ENCODE assay signal across 1 cellular context in the genomic region with DNA sequence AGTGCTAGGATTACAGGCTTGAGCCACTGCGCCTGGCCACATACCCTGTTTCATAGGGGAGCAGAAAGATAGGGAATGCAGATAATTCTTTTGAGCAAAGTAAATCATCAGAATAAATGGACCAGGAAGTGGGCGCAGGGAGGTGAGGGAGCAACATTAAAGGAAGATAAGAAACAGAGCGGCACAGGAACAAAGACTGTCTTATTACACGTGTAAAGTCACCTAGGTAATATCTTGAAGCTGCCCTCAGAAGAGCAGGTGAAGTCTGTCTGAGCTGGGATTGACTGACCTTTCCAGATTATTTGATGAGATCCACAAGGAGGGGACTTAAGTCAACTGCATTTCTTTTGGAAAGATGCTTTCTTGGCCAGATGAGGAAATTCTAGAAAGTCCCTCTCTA.
TF ChIP-seq lines count a peak whose summit lies in the region.

No MANE protein-coding gene starts in this region.

TF ChIP-seq in GM12878, 131 proteins besides CTCF, POLR2A, EP300 and RAD21:
- no peak for TF ChIP-seq TCF12 (IDR thresholded peaks at IDR 0.05; ENCODE audit: low read depth, low read length)
- no peak for TF ChIP-seq CEBPZ (IDR thresholded peaks at IDR 0.05; ENCODE audit: low read depth, low read length)
- TF ChIP-seq CBFB (IDR thresholded peaks at IDR 0.05; ENCODE audit: low read depth) = no peak
- no peak for TF ChIP-seq RELB (IDR thresholded peaks at IDR 0.05; ENCODE audit: low read depth)
- TF ChIP-seq KDM1A (IDR thresholded peaks at IDR 0.05; ENCODE audit: borderline replicate concordance) = no peak
- TF ChIP-seq HDGF (IDR thresholded peaks at IDR 0.05) = no peak
- TF ChIP-seq BMI1 (IDR thresholded peaks at IDR 0.05; ENCODE audit: borderline replicate concordance) = no peak
- no peak for TF ChIP-seq ZBTB11 (CRISPR knock-in tag; IDR thresholded peaks at IDR 0.05)
- TF ChIP-seq, protein P1, sequence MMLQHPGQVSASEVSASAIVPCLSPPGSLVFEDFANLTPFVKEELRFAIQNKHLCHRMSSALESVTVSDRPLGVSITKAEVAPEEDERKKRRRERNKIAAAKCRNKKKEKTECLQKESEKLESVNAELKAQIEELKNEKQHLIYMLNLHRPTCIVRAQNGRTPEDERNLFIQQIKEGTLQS (IDR thresholded peaks at IDR 0.05; ENCODE audit: borderline replicate concordance, extremely low read depth, low read depth, low read length) = no peak
- TF ChIP-seq, protein P2, sequence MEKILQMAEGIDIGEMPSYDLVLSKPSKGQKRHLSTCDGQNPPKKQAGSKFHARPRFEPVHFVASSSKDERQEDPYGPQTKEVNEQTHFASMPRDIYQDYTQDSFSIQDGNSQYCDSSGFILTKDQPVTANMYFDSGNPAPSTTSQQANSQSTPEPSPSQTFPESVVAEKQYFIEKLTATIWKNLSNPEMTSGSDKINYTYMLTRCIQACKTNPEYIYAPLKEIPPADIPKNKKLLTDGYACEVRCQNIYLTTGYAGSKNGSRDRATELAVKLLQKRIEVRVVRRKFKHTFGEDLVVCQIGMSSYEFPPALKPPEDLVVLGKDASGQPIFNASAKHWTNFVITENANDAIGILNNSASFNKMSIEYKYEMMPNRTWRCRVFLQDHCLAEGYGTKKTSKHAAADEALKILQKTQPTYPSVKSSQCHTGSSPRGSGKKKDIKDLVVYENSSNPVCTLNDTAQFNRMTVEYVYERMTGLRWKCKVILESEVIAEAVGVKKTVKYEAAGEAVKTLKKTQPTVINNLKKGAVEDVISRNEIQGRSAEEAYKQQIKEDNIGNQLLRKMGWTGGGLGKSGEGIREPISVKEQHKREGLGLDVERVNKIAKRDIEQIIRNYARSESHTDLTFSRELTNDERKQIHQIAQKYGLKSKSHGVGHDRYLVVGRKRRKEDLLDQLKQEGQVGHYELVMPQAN (conservative IDR thresholded peaks at IDR 0.05) = no peak
TF ChIP-seq in GM12878: peak in this region for 0.
